1 cellular context compared by ENCODE assay signal in the genomic region with DNA sequence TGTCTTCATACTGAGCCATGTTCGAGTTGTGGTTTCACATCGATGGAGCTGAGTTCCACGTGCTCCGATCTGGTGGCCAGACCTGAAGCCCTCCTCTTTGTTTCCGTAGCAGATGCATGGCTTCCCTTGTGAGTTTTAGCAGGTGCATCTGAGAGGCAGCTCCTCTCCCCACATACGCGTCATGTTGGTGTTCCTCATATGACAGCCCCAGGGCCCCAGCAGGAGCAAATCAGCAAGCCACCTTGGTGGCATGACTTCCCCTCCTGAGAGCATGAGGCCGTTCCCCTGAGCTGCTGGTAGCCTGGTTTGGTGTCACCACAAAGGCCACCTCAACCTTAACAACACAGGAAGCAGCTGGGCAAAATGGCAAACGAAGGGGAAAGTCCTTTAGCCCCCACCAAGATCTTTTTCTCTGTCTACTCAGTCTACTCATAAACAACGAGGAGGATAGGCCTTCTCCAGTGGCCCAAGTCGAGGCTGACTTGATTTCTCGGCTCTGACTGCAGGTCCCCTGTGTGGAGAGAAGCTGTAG.
TF ChIP-seq lines count a peak whose summit lies in the region.

No MANE protein-coding gene starts in this region.

TF ChIP-seq in K562, 482 proteins besides CTCF, POLR2A, EP300 and RAD21 (continued from another document):
- TF ChIP-seq, protein P1, sequence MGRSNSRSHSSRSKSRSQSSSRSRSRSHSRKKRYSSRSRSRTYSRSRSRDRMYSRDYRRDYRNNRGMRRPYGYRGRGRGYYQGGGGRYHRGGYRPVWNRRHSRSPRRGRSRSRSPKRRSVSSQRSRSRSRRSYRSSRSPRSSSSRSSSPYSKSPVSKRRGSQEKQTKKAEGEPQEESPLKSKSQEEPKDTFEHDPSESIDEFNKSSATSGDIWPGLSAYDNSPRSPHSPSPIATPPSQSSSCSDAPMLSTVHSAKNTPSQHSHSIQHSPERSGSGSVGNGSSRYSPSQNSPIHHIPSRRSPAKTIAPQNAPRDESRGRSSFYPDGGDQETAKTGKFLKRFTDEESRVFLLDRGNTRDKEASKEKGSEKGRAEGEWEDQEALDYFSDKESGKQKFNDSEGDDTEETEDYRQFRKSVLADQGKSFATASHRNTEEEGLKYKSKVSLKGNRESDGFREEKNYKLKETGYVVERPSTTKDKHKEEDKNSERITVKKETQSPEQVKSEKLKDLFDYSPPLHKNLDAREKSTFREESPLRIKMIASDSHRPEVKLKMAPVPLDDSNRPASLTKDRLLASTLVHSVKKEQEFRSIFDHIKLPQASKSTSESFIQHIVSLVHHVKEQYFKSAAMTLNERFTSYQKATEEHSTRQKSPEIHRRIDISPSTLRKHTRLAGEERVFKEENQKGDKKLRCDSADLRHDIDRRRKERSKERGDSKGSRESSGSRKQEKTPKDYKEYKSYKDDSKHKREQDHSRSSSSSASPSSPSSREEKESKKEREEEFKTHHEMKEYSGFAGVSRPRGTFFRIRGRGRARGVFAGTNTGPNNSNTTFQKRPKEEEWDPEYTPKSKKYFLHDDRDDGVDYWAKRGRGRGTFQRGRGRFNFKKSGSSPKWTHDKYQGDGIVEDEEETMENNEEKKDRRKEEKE (IDR thresholded peaks at IDR 0.05; ENCODE audit: borderline replicate concordance in 1 of 2, control insufficient read depth in 1 of 2, low read depth in 2 of 2, low read length in 1 of 2): no peak
- TF ChIP-seq C11orf30 (IDR thresholded peaks at IDR 0.05; ENCODE audit: low read depth) (no peak), MTA2 (IDR thresholded peaks at IDR 0.05; ENCODE audit: low read depth) (no peak), NFRKB (IDR thresholded peaks at IDR 0.05; ENCODE audit: low read depth) (no peak), ZNF584 (CRISPR knock-in tag; IDR thresholded peaks at IDR 0.05; ENCODE audit: low read depth) (no peak), HDAC8 (tag; IDR thresholded peaks at IDR 0.05) (0 out of 2 replicates have a peak, but pooled peaks have one; percentile 29), L3MBTL2 (IDR thresholded peaks at IDR 0.05) (peak; percentile 76; the same call in 1 of the 2 replicates), PHB2 (IDR thresholded peaks at IDR 0.05; ENCODE audit: low read depth) (no peak), ZNF143 (CRISPR knock-in tag; IDR thresholded peaks at IDR 0.05) (no peak), MIER1 (IDR thresholded peaks at IDR 0.05; ENCODE audit: low read depth) (no peak), ARID1B (IDR thresholded peaks at IDR 0.05) (no peak), RBFOX2 (IDR thresholded peaks at IDR 0.05; ENCODE audit: low read depth, low read length) (peak; percentile 66; the same call in 1 of the 2 replicates)
- TF ChIP-seq, protein P2, sequence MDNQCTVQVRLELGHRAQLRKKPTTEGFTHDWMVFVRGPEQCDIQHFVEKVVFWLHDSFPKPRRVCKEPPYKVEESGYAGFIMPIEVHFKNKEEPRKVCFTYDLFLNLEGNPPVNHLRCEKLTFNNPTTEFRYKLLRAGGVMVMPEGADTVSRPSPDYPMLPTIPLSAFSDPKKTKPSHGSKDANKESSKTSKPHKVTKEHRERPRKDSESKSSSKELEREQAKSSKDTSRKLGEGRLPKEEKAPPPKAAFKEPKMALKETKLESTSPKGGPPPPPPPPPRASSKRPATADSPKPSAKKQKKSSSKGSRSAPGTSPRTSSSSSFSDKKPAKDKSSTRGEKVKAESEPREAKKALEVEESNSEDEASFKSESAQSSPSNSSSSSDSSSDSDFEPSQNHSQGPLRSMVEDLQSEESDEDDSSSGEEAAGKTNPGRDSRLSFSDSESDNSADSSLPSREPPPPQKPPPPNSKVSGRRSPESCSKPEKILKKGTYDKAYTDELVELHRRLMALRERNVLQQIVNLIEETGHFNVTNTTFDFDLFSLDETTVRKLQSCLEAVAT (IDR thresholded peaks at IDR 0.05): no peak
- TF ChIP-seq, protein P3, sequence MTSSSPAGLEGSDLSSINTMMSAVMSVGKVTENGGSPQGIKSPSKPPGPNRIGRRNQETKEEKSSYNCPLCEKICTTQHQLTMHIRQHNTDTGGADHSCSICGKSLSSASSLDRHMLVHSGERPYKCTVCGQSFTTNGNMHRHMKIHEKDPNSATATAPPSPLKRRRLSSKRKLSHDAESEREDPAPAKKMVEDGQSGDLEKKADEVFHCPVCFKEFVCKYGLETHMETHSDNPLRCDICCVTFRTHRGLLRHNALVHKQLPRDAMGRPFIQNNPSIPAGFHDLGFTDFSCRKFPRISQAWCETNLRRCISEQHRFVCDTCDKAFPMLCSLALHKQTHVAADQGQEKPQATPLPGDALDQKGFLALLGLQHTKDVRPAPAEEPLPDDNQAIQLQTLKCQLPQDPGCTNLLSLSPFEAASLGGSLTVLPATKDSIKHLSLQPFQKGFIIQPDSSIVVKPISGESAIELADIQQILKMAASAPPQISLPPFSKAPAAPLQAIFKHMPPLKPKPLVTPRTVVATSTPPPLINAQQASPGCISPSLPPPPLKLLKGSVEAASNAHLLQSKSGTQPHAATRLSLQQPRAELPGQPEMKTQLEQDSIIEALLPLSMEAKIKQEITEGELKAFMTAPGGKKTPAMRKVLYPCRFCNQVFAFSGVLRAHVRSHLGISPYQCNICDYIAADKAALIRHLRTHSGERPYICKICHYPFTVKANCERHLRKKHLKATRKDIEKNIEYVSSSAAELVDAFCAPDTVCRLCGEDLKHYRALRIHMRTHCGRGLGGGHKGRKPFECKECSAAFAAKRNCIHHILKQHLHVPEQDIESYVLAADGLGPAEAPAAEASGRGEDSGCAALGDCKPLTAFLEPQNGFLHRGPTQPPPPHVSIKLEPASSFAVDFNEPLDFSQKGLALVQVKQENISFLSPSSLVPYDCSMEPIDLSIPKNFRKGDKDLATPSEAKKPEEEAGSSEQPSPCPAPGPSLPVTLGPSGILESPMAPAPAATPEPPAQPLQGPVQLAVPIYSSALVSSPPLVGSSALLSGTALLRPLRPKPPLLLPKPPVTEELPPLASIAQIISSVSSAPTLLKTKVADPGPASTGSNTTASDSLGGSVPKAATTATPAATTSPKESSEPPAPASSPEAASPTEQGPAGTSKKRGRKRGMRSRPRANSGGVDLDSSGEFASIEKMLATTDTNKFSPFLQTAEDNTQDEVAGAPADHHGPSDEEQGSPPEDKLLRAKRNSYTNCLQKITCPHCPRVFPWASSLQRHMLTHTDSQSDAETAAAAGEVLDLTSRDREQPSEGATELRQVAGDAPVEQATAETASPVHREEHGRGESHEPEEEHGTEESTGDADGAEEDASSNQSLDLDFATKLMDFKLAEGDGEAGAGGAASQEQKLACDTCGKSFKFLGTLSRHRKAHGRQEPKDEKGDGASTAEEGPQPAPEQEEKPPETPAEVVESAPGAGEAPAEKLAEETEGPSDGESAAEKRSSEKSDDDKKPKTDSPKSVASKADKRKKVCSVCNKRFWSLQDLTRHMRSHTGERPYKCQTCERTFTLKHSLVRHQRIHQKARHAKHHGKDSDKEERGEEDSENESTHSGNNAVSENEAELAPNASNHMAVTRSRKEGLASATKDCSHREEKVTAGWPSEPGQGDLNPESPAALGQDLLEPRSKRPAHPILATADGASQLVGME (CRISPR knock-in tag; IDR thresholded peaks at IDR 0.05): 0 out of 2 replicates have a peak, but pooled peaks have one; percentile 28
- TF ChIP-seq, protein P4, sequence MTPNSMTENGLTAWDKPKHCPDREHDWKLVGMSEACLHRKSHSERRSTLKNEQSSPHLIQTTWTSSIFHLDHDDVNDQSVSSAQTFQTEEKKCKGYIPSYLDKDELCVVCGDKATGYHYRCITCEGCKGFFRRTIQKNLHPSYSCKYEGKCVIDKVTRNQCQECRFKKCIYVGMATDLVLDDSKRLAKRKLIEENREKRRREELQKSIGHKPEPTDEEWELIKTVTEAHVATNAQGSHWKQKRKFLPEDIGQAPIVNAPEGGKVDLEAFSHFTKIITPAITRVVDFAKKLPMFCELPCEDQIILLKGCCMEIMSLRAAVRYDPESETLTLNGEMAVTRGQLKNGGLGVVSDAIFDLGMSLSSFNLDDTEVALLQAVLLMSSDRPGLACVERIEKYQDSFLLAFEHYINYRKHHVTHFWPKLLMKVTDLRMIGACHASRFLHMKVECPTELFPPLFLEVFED (CRISPR knock-in tag; conservative IDR thresholded peaks at IDR 0.05): 0 out of 2 replicates have a peak, but pooled peaks have one; percentile 35
- TF ChIP-seq, protein P5, sequence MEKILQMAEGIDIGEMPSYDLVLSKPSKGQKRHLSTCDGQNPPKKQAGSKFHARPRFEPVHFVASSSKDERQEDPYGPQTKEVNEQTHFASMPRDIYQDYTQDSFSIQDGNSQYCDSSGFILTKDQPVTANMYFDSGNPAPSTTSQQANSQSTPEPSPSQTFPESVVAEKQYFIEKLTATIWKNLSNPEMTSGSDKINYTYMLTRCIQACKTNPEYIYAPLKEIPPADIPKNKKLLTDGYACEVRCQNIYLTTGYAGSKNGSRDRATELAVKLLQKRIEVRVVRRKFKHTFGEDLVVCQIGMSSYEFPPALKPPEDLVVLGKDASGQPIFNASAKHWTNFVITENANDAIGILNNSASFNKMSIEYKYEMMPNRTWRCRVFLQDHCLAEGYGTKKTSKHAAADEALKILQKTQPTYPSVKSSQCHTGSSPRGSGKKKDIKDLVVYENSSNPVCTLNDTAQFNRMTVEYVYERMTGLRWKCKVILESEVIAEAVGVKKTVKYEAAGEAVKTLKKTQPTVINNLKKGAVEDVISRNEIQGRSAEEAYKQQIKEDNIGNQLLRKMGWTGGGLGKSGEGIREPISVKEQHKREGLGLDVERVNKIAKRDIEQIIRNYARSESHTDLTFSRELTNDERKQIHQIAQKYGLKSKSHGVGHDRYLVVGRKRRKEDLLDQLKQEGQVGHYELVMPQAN (IDR thresholded peaks at IDR 0.05; ENCODE audit: borderline replicate concordance): no peak
